Comparison of ENCODE assay signal across 8 cellular contexts in the genomic region with DNA sequence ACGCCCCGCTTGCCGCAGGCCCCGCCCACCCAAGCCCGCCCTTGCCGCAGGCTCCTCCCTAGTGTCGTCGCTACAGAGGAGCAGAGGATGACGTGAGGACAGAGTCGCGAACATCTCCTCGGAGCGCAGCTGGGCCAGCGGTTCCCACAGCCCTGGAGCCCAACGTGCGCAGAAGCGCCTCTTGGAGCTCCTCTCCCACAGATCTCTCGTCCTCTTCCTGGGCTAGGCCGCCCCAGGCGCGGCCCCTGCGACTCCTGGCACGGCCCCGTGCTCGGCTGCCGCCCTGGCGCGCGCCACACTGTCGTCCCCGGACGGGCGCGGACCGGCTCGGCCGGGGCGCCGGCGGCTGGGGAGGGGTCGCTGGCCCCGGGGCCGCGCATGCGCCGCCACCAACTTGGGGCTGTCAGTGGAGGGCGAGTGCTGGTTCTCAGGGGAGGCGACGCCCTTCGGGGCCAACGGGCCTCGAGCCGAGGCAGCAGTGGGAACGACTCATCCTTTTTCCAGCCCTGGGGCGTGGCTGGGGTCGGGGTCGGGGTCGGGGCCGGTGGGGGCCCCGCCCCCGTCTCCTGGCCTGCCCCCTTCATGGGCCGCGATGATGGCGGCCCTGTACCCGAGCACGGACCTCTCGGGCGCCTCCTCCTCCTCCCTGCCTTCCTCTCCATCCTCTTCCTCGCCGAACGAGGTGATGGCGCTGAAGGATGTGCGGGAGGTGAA. TPM values are rescaled to one million over a fixed set of nuclear protein-coding genes. Genes with fewer than 3 reads are reported as not detected.
DNase-seq lines count a peak whose midpoint lies in the region; ATAC-seq and TF ChIP-seq lines count a peak whose summit lies in the region.

A gene (plus strand): TSS at position 67 of the 714 bp plus-strand sequence. CDS start 526 bp downstream, at position 593.

- H3K27ac ChIP-seq in coronary artery = peak within 1 kb of the TSS; percentile 91 to 99

- peak within 1 kb of the TSS; percentile 99 for H3K4me3 ChIP-seq in coronary artery

- in situ Hi-C loops in ACHN (cut with HindIII; ENCODE audit: low pct_ligation_motif_present, low pct_unique_long_range_greater_than_20kb, low sequenced_read_pairs) = no loop called here

- ATAC-seq in GM18870 (IDR thresholded peaks at IDR 0.05; ENCODE audit: unreplicated experiment) = peak; percentile 78
- peak; percentile 97 for ATAC-seq in HG03103 (IDR thresholded peaks at IDR 0.05; ENCODE audit: low read depth, unreplicated experiment)
- ATAC-seq in left lobe of liver = peak; percentile 93

- TF ChIP-seq CTCF in coronary artery (IDR thresholded peaks at IDR 0.05) = no peak

- peak; percentile 76 for DNase-seq in ACHN
- DNase-seq in NCI-H2227 (lab: John Stamatoyannopoulos, UW; ENCODE audit: unreplicated experiment) = peak; percentile 86
- peak; percentile 68 to 73 for DNase-seq in activated CD4-positive, alpha-beta T cell treated with anti-CD3 and anti-CD28 coated beads for 4 hours
- DNase-seq in coronary artery (ENCODE audit: low spot score) = peak; percentile 89
- DNase-seq in left lobe of liver (ENCODE audit: low spot score) = peak; percentile 60
- peak; percentile 77 for DNase-seq in stimulated activated CD4-positive, alpha-beta T cell treated with anti-CD3 and anti-CD28 coated beads, Interleukin-1b, Interleukin-23, amount 100 ng/mL, for 48 hours

RNA-seq across cellular contexts. Expression of the gene that starts here (rescaled TPM):
- 0.43 TPM for total RNA-seq in left lobe of liver

Comparison
In these comparisons a context has a peak if more than half of its experiments do, and no peak if none do; other contexts are left out.
1. Peak in every context shown above with its lines: DNase-seq, ATAC-seq, H3K4me3 ChIP-seq and H3K27ac ChIP-seq.
2. Peak in DNase-seq and ATAC-seq in left lobe of liver; RNA of the gene not detected or under 1 TPM.